In the genomic region with DNA sequence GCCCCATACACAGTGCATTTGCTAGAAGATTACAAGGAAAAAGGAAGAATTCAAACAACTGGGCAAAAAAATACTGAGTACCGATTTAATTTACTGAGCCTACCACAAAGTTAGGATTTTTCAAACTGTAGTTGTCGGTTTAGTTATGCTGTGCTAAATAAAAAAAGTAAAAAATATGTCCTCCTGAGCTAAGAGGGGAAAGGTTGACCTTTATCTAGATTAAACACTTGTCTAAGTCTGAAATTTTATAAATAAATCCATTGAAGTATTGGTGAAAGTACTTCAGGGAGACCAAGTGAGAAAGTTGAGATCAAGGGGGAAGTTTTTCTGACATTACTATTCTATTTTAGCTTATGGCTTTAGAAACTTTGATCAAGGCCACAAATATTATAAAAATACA, we compare ENCODE assay signal across 33 cellular contexts. TPM values are rescaled to one million over a fixed set of nuclear protein-coding genes. Genes with fewer than 3 reads are reported as not detected.
DNase-seq lines count a peak whose midpoint lies in the region; ATAC-seq and TF ChIP-seq lines count a peak whose summit lies in the region.
"Had no signal": no experiment of that assay in that cellular context is flagged by ENCODE, and none has a peak within 500 bp of the region (broad histone marks: within the 10 kb centered on the region; RNA-seq: fewer than 3 reads in every experiment).

No MANE protein-coding gene starts in this region.

- peaks cover 3% of the 10 kb centered on the region for H3K27me3 Mint-ChIP-seq in progenitor cell of endocrine pancreas
- peaks cover 8 to 10% of the 10 kb centered on the region in 2 donors for H3K27me3 Mint-ChIP-seq in T-cell
- H3K27me3 Mint-ChIP-seq in effector memory CD8-positive, alpha-beta T cell = peaks cover 5 to 10% of the 10 kb centered on the region in 2 donors

- H3K27ac Mint-ChIP-seq in progenitor cell of endocrine pancreas (peak overlapping the region; percentile 59), T-cell (no peak overlapping the region)
- H3K27ac Mint-ChIP-seq in effector memory CD8-positive, alpha-beta T cell = no peak overlapping the region
- H3K27ac Mint-ChIP-seq: B cell; CD14-positive monocyte; CD4-positive, alpha-beta memory T cell; CD4-positive, alpha-beta T cell; CD4-positive, CD25-positive, alpha-beta regulatory T cell; CD8-positive, alpha-beta memory T cell; CD8-positive, alpha-beta T cell had no signal

- POLR2A ChIA-PET in T-cell (lab: Charles Lee) = interaction anchor here in 1 of 2 donors (0.6 kb wide), 1 partner anchor 319 kb away, joined by 3 read pairs; no protein-coding TSS in a partner anchor

- H3K4me1 Mint-ChIP-seq in progenitor cell of endocrine pancreas (ENCODE audit: low read depth) (peaks cover 10% of the 10 kb centered on the region), T-cell (no peaks in the 10 kb centered on the region)
- no peaks in the 10 kb centered on the region for H3K4me1 Mint-ChIP-seq in effector memory CD8-positive, alpha-beta T cell (ENCODE audit: low read depth in 2 of 2)
- H3K4me1 Mint-ChIP-seq: B cell; CD4-positive, alpha-beta memory T cell; CD4-positive, CD25-positive, alpha-beta regulatory T cell; CD8-positive, alpha-beta memory T cell had no signal

- ATAC-seq in left lung (peak; percentile 65), lower lobe of right lung (peak in 1 of 2 donors; percentile 71), T-cell (replicated peaks in 1 of 4) (no peak)
- ATAC-seq in effector memory CD8-positive, alpha-beta T cell (replicated peaks) = no peak
- ATAC-seq: A549; CD8-positive, alpha-beta T cell had no signal

- H3K9me3 ChIP-seq in left lung = no peaks in the 10 kb centered on the region
- H3K9me3 ChIP-seq in lower lobe of right lung = no peaks in the 10 kb centered on the region
- H3K9me3 ChIP-seq: A549; BE2C; BLaER1; BLaER1 treated with 17β-estradiol and CSF1 and Interleukin-3, amounts not matched to agents 10 nM and 100 nM; Caco-2 had no signal

- no peak for DNase-seq in left lung
- DNase-seq in lower lobe of right lung = no peak
- no peak for DNase-seq in progenitor cell of endocrine pancreas (ENCODE audit: low spot score, unreplicated experiment)
- DNase-seq in T-cell = no peak
- no peak for DNase-seq in GM03348 (ENCODE audit: low spot score)
- DNase-seq in effector memory CD8-positive, alpha-beta T cell = no peak
- DNase-seq: 8988T; ACHN; AML-193; BE2C; C1 segment of cervical spinal cord; Caco-2; Calu3; CD4-positive, alpha-beta memory T cell; CD4-positive, alpha-beta T cell; CD4-positive, CD25-positive, alpha-beta regulatory T cell; CD8-positive, alpha-beta memory T cell; CD8-positive, alpha-beta T cell; COR-L47; DMS 273 treated with DMSO at 0.1 percent for 48 hours; DMS153; DMS53; DMS79; DMS79 treated with DMSO at 0.1 percent for 48 hours; DND-41; EL had no signal

- H3K9me3 Mint-ChIP-seq in progenitor cell of endocrine pancreas (ENCODE audit: low read depth) (no peaks in the 10 kb centered on the region), T-cell (no peaks in the 10 kb centered on the region)
- no peaks in the 10 kb centered on the region for H3K9me3 Mint-ChIP-seq in effector memory CD8-positive, alpha-beta T cell
- H3K9me3 Mint-ChIP-seq: CD14-positive monocyte; CD4-positive, alpha-beta T cell; CD8-positive, alpha-beta memory T cell; CD8-positive, alpha-beta T cell had no signal

- H3K27me3 ChIP-seq in left lung (no peaks in the 10 kb centered on the region), lower lobe of right lung (ENCODE audit: low read depth) (no peaks in the 10 kb centered on the region)
- H3K27me3 ChIP-seq: BE2C; BLaER1; BLaER1 treated with 17β-estradiol and CSF1 and Interleukin-3, amounts not matched to agents 10 nM and 100 nM had no signal

- H3K36me3 Mint-ChIP-seq in progenitor cell of endocrine pancreas (ENCODE audit: insufficient read depth) (peaks cover 3% of the 10 kb centered on the region), T-cell (no peaks in the 10 kb centered on the region)
- H3K36me3 Mint-ChIP-seq in effector memory CD8-positive, alpha-beta T cell (ENCODE audit: insufficient read depth) = no peaks in the 10 kb centered on the region
- H3K36me3 Mint-ChIP-seq: CD14-positive monocyte; CD4-positive, alpha-beta memory T cell; CD4-positive, CD25-positive, alpha-beta regulatory T cell; CD8-positive, alpha-beta memory T cell; CD8-positive, alpha-beta T cell had no signal

- intact Hi-C loops in left lung (cut with DNase I) = no loop called here
- intact Hi-C loops in lower lobe of right lung (cut with DNase I) = no loop called here

- no peaks in the 10 kb centered on the region for H3K36me3 ChIP-seq in left lung
- no peaks in the 10 kb centered on the region for H3K36me3 ChIP-seq in lower lobe of right lung
- H3K36me3 ChIP-seq: BE2C; BLaER1; BLaER1 treated with 17β-estradiol and CSF1 and Interleukin-3, amounts not matched to agents 10 nM and 100 nM had no signal

- no peak overlapping the region for H3K4me3 ChIP-seq in left lung
- no peak overlapping the region for H3K4me3 ChIP-seq in lower lobe of right lung
- H3K4me3 ChIP-seq: A549; BLaER1; BLaER1 treated with 17β-estradiol and CSF1 and Interleukin-3, amounts not matched to agents 10 nM and 100 nM had no signal

- H3K4me1 ChIP-seq in left lung (peaks cover 0 to 12% of the 10 kb centered on the region in 2 donors), lower lobe of right lung (peaks cover 27% of the 10 kb centered on the region)
- H3K4me1 ChIP-seq: BE2C, BLaER1 had no signal

- H3K27ac ChIP-seq in left lung = peak overlapping the region in 1 of 2 donors; percentile 58
- peak overlapping the region; percentile 2 for H3K27ac ChIP-seq in lower lobe of right lung
- H3K27ac ChIP-seq: 22Rv1; A549; BLaER1; BLaER1 treated with 17β-estradiol and CSF1 and Interleukin-3, amounts not matched to agents 10 nM and 100 nM; C4-2B had no signal

- no peak overlapping the region for H3K4me3 Mint-ChIP-seq in progenitor cell of endocrine pancreas (ENCODE audit: low read depth)
- H3K4me3 Mint-ChIP-seq in T-cell = no peak overlapping the region
- no peak overlapping the region for H3K4me3 Mint-ChIP-seq in effector memory CD8-positive, alpha-beta T cell
- H3K4me3 Mint-ChIP-seq: B cell; CD14-positive monocyte; CD4-positive, alpha-beta memory T cell; CD4-positive, alpha-beta T cell; CD4-positive, CD25-positive, alpha-beta regulatory T cell; CD8-positive, alpha-beta memory T cell; CD8-positive, alpha-beta T cell had no signal

- CTCF ChIA-PET in T-cell (lab: Charles Lee) = interaction anchor here in 1 of 2 donors (0.7 kb wide), 1 partner anchor 23 kb away, joined by 3 read pairs; no protein-coding TSS in a partner anchor

- no peak for TF ChIP-seq CTCF in left lung (IDR thresholded peaks at IDR 0.05)
- TF ChIP-seq CTCF in lower lobe of right lung (IDR thresholded peaks at IDR 0.05) = no peak
- no peak for TF ChIP-seq CTCF in progenitor cell of endocrine pancreas (IDR thresholded peaks at IDR 0.05; ENCODE audit: unreplicated experiment)

RNA-seq across cellular contexts. Expression of a gene that starts 19.1 kb away (rescaled TPM):
- 100 to 1,000 TPM; 159 to 162 TPM for total RNA-seq in left lung
- total RNA-seq in lower lobe of right lung = 164 TPM
- total RNA-seq in progenitor cell of endocrine pancreas = 43.9 and 46.0 TPM in 2 replicates
- 1 to 10 TPM in 1 of 5 donors, under 1 TPM in 4; 0.47 to 1.1 (median 0.78) TPM for total RNA-seq in T-cell
- total RNA-seq: CD8-positive, alpha-beta T cell had no signal

Comparison
In these comparisons a context has a peak if more than half of its experiments do, and no peak if none do; other contexts are left out.
1. RNA of a gene that starts 19.1 kb away (total RNA-seq): 164 TPM in lower lobe of right lung (single experiment), 159 to 162 TPM in left lung and 43.9 to 46.0 TPM in progenitor cell of endocrine pancreas; 0.47 to 1.1 TPM in T-cell; every median in the first group is over 10 times any median in the second.